ENCODE assay signal across 19 cellular contexts in the genomic region with DNA sequence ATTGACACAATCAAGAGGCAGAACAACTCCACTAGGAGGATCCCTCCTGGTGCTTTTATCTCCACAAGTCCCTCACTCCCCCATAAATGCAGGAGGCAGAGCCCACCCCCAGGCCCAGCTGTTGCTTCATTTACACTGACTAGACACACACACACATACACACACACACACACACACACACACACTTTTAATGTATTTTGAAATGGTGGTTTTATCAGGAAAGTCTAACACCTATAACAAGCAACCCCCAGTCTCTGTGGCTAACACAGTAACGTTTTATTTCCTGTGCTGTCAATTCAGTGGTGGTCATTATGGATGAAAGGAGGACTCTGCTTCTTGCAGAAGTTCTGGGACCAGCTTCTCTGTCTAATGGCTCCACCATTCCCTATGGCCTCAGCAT.
"Had no signal": no experiment of that assay in that cellular context is flagged by ENCODE, and none has a peak within 500 bp of the region (broad histone marks: within the 10 kb centered on the region; RNA-seq: fewer than 3 reads in every experiment).

No MANE protein-coding gene starts in this region.

- H3K36me3 Mint-ChIP-seq: WTC11 had no signal

- H3K27me3 Mint-ChIP-seq: activated CD4-positive, alpha-beta T cell treated with anti-CD3 and anti-CD28 coated beads for 36 hours; activated CD8-positive, alpha-beta memory T cell treated with anti-CD3 and anti-CD28 coated beads, Interleukin-2, amount 10 ng/mL, durations not matched to agents 7 days and 5 days; naive B cell; T-helper 17 cell had no signal

- H3K4me3 Mint-ChIP-seq: activated CD4-positive, alpha-beta T cell treated with anti-CD3 and anti-CD28 coated beads for 36 hours; activated CD8-positive, alpha-beta memory T cell treated with anti-CD3 and anti-CD28 coated beads, Interleukin-2, amount 10 ng/mL, durations not matched to agents 7 days and 5 days; naive B cell; T-helper 17 cell; WTC11 had no signal

- FAIRE-seq: frontal cortex, kidney, small intestine had no signal

- H3K27ac ChIP-seq: brain microvascular endothelial cell, coronary artery, ovary, right lobe of liver, upper lobe of left lung had no signal

- H3K4me1 Mint-ChIP-seq: naive B cell had no signal

- DNase-seq: activated CD4-positive, alpha-beta T cell treated with anti-CD3 and anti-CD28 coated beads for 36 hours; activated CD4-positive, alpha-beta T cell treated with anti-CD3 and anti-CD28 coated beads, Interleukin-2, amount 50 U/mL, for 48 hours; activated CD8-positive, alpha-beta memory T cell treated with anti-CD3 and anti-CD28 coated beads, Interleukin-2, amount 10 ng/mL, durations not matched to agents 7 days and 5 days; anterior cingulate cortex; brain microvascular endothelial cell; kidney; mucosa of descending colon; naive B cell; ovary; right lobe of liver; small intestine; stimulated activated CD4-positive, alpha-beta T cell treated with anti-CD3 and anti-CD28 coated beads, Interleukin-4, amount 100 ng/mL, for 1 hour; stomach; T-helper 17 cell; upper lobe of left lung had no signal

- H3K27ac Mint-ChIP-seq: activated CD4-positive, alpha-beta T cell treated with anti-CD3 and anti-CD28 coated beads for 36 hours; activated CD8-positive, alpha-beta memory T cell treated with anti-CD3 and anti-CD28 coated beads, Interleukin-2, amount 10 ng/mL, durations not matched to agents 7 days and 5 days; T-helper 17 cell; WTC11 had no signal

- H3K27me3 ChIP-seq: brain microvascular endothelial cell, ovary, right lobe of liver, stomach, upper lobe of left lung had no signal

- H3K4me1 ChIP-seq: right lobe of liver had no signal

- H3K36me3 ChIP-seq: brain microvascular endothelial cell, ovary, right lobe of liver, stomach, upper lobe of left lung had no signal

- ATAC-seq: activated CD4-positive, alpha-beta T cell treated with anti-CD3 and anti-CD28 coated beads for 36 hours; activated CD8-positive, alpha-beta memory T cell treated with anti-CD3 and anti-CD28 coated beads, Interleukin-2, amount 10 ng/mL, durations not matched to agents 7 days and 5 days; left lobe of liver; mucosa of descending colon; right lobe of liver; T-helper 17 cell; WTC11 had no signal

- H3K4me3 ChIP-seq: coronary artery, mucosa of descending colon, ovary, right lobe of liver, stomach, upper lobe of left lung had no signal

- H3K9me3 ChIP-seq: mucosa of descending colon, ovary, right lobe of liver, stomach, upper lobe of left lung had no signal

- H3K9me3 Mint-ChIP-seq: naive B cell, WTC11 had no signal
